8 cellular contexts compared by ENCODE assay signal in the genomic region with DNA sequence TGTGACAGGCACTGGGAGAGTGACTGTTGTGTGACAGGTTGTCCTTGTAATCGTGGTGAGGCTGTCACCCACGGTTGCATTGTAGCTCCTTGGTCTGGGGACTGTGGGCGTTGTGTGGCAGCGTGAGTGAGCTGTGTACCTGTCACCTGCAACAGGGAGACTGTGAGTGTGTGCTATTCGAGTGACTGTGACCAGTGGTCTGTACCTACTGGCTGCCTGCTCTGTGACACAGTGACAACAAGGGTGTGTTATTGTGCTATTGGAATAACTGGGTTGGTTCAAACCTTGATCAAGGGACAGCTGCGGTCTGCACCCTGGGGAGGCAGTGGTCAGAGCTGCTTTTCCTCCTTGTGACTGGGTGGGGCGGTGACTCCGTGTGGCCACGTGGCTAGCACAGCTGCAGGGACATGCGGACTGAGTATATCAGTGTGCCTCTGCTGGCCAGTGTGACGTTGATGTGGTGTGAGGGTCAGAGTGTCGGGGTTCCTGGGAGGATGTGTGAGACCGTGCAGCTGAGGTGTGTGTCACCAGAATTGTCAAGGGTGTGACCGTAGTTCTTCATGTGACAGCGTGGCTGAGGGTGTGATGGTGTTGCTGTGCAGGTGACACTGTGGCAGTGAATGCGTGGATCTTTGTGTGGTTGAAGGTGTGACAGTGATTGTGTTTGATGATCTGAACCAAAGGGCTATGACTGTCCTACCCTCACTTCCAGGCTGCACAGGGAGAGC. TPM values are rescaled to one million over a fixed set of nuclear protein-coding genes. Genes with fewer than 3 reads are reported as not detected.
DNase-seq lines count a peak whose midpoint lies in the region; ATAC-seq, FAIRE-seq and TF ChIP-seq lines count a peak whose summit lies in the region.

No MANE protein-coding gene starts in this region.

- TF ChIP-seq CTCF in astrocyte of the spinal cord (IDR thresholded peaks at IDR 0.05; ENCODE audit: low read depth, low read length), result no peak
- TF ChIP-seq CTCF in upper lobe of right lung (IDR thresholded peaks at IDR 0.05), result no peak
- TF ChIP-seq CTCF in D721Med (IDR thresholded peaks at IDR 0.05; ENCODE audit: insufficient read depth, missing control alignments), result no peak

- H3K9me3 Mint-ChIP-seq in activated naive CD4-positive, alpha-beta T cell treated with anti-CD3 and anti-CD28 coated beads for 36 hours, result no peaks in the 10 kb centered on the region
- H3K9me3 Mint-ChIP-seq in memory B cell, result no peaks in the 10 kb centered on the region

- H3K27ac Mint-ChIP-seq in activated naive CD4-positive, alpha-beta T cell treated with anti-CD3 and anti-CD28 coated beads for 36 hours, result no peak overlapping the region
- H3K27ac Mint-ChIP-seq in memory B cell, result no peak overlapping the region

- H3K27ac ChIP-seq in upper lobe of right lung, result no peak overlapping the region

- in situ Hi-C loops in astrocyte of the spinal cord (cut with HindIII; ENCODE audit: low sequenced_read_pairs), result no loop called here

- CTCF ChIA-PET in activated naive CD4-positive, alpha-beta T cell treated with anti-CD3 and anti-CD28 coated beads for 36 hours (lab: Charles Lee), result interaction anchor here (0.9 to 5.3 kb wide), 8 partner anchors 9 to 119 kb away, joined by 3 to 53 read pairs (median 4); no protein-coding TSS in a partner anchor

- peak; percentile 18 for DNase-seq in activated naive CD4-positive, alpha-beta T cell treated with Interleukin-2 at 50 U/mL for 16 hours
- no peak for DNase-seq in activated naive CD4-positive, alpha-beta T cell treated with anti-CD3 and anti-CD28 coated beads for 36 hours
- DNase-seq in astrocyte of the spinal cord (ENCODE audit: low read depth, low spot score) (peak; percentile 64), memory B cell (ENCODE audit: low spot score in 2 of 2) (peak in 1 of 2 donors; percentile 39), upper lobe of right lung (no peak), D721Med (ENCODE audit: insufficient read length, low spot score) (no peak), DMS 273 (lab: John Stamatoyannopoulos, UW; ENCODE audit: unreplicated experiment) (no peak)

- peaks cover 7% of the 10 kb centered on the region for H3K4me1 ChIP-seq in upper lobe of right lung

- H3K36me3 ChIP-seq in upper lobe of right lung, result no peaks in the 10 kb centered on the region

- no peak overlapping the region for H3K4me3 Mint-ChIP-seq in activated naive CD4-positive, alpha-beta T cell treated with anti-CD3 and anti-CD28 coated beads for 36 hours
- H3K4me3 Mint-ChIP-seq in memory B cell, result peak overlapping the region; percentile 43

- H3K27me3 Mint-ChIP-seq in activated naive CD4-positive, alpha-beta T cell treated with anti-CD3 and anti-CD28 coated beads for 36 hours (ENCODE audit: low read depth), result no peaks in the 10 kb centered on the region
- peaks cover 2% of the 10 kb centered on the region for H3K27me3 Mint-ChIP-seq in memory B cell

- peak; percentile 48 for ATAC-seq in memory B cell (ENCODE audit: low read depth)
- ATAC-seq in upper lobe of right lung, result peak; percentile 68
- ATAC-seq in GM21737 (IDR thresholded peaks at IDR 0.05; ENCODE audit: unreplicated experiment), result no peak

- H3K4me1 Mint-ChIP-seq in activated naive CD4-positive, alpha-beta T cell treated with anti-CD3 and anti-CD28 coated beads for 36 hours (ENCODE audit: low read depth), result no peaks in the 10 kb centered on the region
- peaks cover 15% of the 10 kb centered on the region for H3K4me1 Mint-ChIP-seq in memory B cell

- no peaks in the 10 kb centered on the region for H3K9me3 ChIP-seq in upper lobe of right lung

- no peaks in the 10 kb centered on the region for H3K36me3 Mint-ChIP-seq in activated naive CD4-positive, alpha-beta T cell treated with anti-CD3 and anti-CD28 coated beads for 36 hours (ENCODE audit: low read depth)
- H3K36me3 Mint-ChIP-seq in memory B cell, result no peaks in the 10 kb centered on the region

- no peak overlapping the region for H3K4me3 ChIP-seq in astrocyte of the spinal cord (ENCODE audit: low read depth, low read length)
- no peak overlapping the region for H3K4me3 ChIP-seq in upper lobe of right lung

- H3K27me3 ChIP-seq in upper lobe of right lung, result peaks cover 7% of the 10 kb centered on the region

- no peak for FAIRE-seq in D721Med (lab: Jason Lieb, UNC)

- intact Hi-C loops in activated naive CD4-positive, alpha-beta T cell treated with anti-CD3 and anti-CD28 coated beads for 36 hours (cut with micrococcal nuclease), result no loop called here
- intact Hi-C loops in upper lobe of right lung (cut with DNase I), result no loop called here

RNA-seq across cellular contexts. Expression of a gene that starts 10.1 kb away (rescaled TPM):
- 1 to 10 TPM; 6.2 to 6.4 TPM for total RNA-seq in activated naive CD4-positive, alpha-beta T cell treated with anti-CD3 and anti-CD28 coated beads for 36 hours
- 168 TPM for total RNA-seq in upper lobe of right lung

RNA-seq across cellular contexts. Expression of a gene that starts 15.8 kb away (rescaled TPM):
- not detected for total RNA-seq in activated naive CD4-positive, alpha-beta T cell treated with anti-CD3 and anti-CD28 coated beads for 36 hours
- total RNA-seq in upper lobe of right lung, result not detected

RNA-seq across cellular contexts. Expression of a gene that starts 28.2 kb away (rescaled TPM):
- total RNA-seq in activated naive CD4-positive, alpha-beta T cell treated with anti-CD3 and anti-CD28 coated beads for 36 hours, result 10 to 100 TPM; 27.4 to 28.6 TPM
- total RNA-seq in upper lobe of right lung, result 16.4 TPM

RNA-seq across cellular contexts. Expression of a gene that starts 39.6 kb away (rescaled TPM):
- total RNA-seq in activated naive CD4-positive, alpha-beta T cell treated with anti-CD3 and anti-CD28 coated beads for 36 hours, result 100 to 1,000 TPM; 219 to 223 TPM
- total RNA-seq in upper lobe of right lung, result 109 TPM

RNA-seq across cellular contexts. Expression of a gene that starts 46.8 kb away (rescaled TPM):
- total RNA-seq in activated naive CD4-positive, alpha-beta T cell treated with anti-CD3 and anti-CD28 coated beads for 36 hours, result 100 to 1,000 TPM; 407 to 431 TPM
- 991 TPM for total RNA-seq in upper lobe of right lung

Comparison
In these comparisons a context has a peak if more than half of its experiments do, and no peak if none do; other contexts are left out.
1. DNase-seq: peak in activated naive CD4-positive, alpha-beta T cell treated with Interleukin-2 at 50 U/mL for 16 hours (single experiment) and astrocyte of the spinal cord (single experiment); none in activated naive CD4-positive, alpha-beta T cell treated with anti-CD3 and anti-CD28 coated beads for 36 hours (single experiment), upper lobe of right lung (single experiment), D721Med (single experiment) and DMS 273 (single experiment).
2. RNA of a gene that starts 10.1 kb away (total RNA-seq): 168 TPM in upper lobe of right lung (single experiment); 6.2 to 6.4 TPM in activated naive CD4-positive, alpha-beta T cell treated with anti-CD3 and anti-CD28 coated beads for 36 hours; every median in the first group is over 10 times any median in the second.